In the genomic region with DNA sequence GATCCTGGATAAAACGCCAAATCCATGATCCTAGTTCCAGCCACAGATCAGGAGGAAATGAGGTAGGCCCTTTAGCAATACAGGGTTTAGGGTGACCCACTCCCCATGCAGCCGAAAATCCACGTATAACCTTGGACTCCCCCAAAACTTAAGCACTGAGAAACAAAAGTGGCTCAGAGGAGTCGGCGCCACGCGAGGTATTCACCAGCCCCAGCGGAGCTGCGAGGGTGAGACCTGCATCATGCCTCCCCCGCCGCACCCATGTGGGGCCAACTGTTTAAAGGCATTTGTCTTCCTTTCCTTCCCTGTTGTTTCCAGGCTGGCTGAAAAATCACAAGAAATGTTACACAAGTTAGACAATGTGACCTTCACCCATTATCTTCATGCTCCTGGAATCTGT, we compare ENCODE assay signal across 20 cellular contexts.
DNase-seq lines count a peak whose midpoint lies in the region; ATAC-seq and TF ChIP-seq lines count a peak whose summit lies in the region.
"Had no signal": no experiment of that assay in that cellular context is flagged by ENCODE, and none has a peak within 500 bp of the region (broad histone marks: within the 10 kb centered on the region; RNA-seq: fewer than 3 reads in every experiment).

No MANE protein-coding gene starts in this region.

- no peak for TF ChIP-seq EP300 in SK-N-SH (IDR thresholded peaks at IDR 0.05; ENCODE audit: borderline replicate concordance in 1 of 2, low read depth in 1 of 2, low read length in 1 of 2)

- H4K20me1 ChIP-seq in SK-N-SH (ENCODE audit: insufficient read depth) = no peaks in the 10 kb centered on the region

- POLR2A ChIA-PET in SK-N-SH (lab: Yijun Ruan, JAX) = no interaction called here
- POLR2A ChIA-PET in activated B cell treated with CpG ODN at 0.5 μM for 24 hours (lab: Charles Lee) = interaction anchor here (0.6 kb wide), 1 partner anchor 30 kb away, joined by 4 read pairs; no protein-coding TSS in a partner anchor

- no peak overlapping the region for H2AFZ ChIP-seq in SK-N-SH (ENCODE audit: low read depth)
- H2AFZ ChIP-seq: PC-9 had no signal

- H3K79me2 ChIP-seq in SK-N-SH (ENCODE audit: insufficient read depth) = no peaks in the 10 kb centered on the region

- TF ChIP-seq RAD21 in SK-N-SH (IDR thresholded peaks at IDR 0.05; ENCODE audit: low read length) = no peak

- no peaks in the 10 kb centered on the region for H3K9me2 ChIP-seq in SK-N-SH

- CTCF ChIA-PET in SK-N-SH (lab: Yijun Ruan, JAX) = interaction anchor here (1.0 kb wide), 1 partner anchor 137 kb away, joined by 3 read pairs; no protein-coding TSS in a partner anchor
- CTCF ChIA-PET in activated B cell treated with CpG ODN at 0.5 μM for 24 hours (lab: Charles Lee) = no interaction called here

- DNase-seq in SK-N-SH (peak; percentile 14), activated B cell treated with CpG ODN at 0.5 μM for 24 hours (no peak), left lobe of liver (ENCODE audit: low spot score) (peak; percentile 22), vagina (ENCODE audit: extremely low spot score in 2 of 2) (peak; percentile 54 to 70), AG08396 (ENCODE audit: low spot score) (no peak), NCI-H345 treated with DMSO at 0.1 percent for 48 hours (lab: John Stamatoyannopoulos, UW; ENCODE audit: unreplicated experiment) (no peak)
- DNase-seq: CD8-positive, alpha-beta T cell; DMS53; EL; GOT3; KBM-7; NCI-H1105 treated with DMSO at 0.1 percent for 48 hours; NCI-H1694; NCI-H2081 treated with DMSO at 0.1 percent for 48 hours; NCI-H524 treated with DMSO at 0.1 percent for 48 hours; PC-9 had no signal

- no peak overlapping the region for H3K4me3 Mint-ChIP-seq in activated B cell treated with CpG ODN at 0.5 μM for 24 hours
- H3K4me3 Mint-ChIP-seq: CD8-positive, alpha-beta T cell had no signal

- peak overlapping the region; percentile 50 for H3K27ac Mint-ChIP-seq in activated B cell treated with CpG ODN at 0.5 μM for 24 hours
- H3K27ac Mint-ChIP-seq: CD8-positive, alpha-beta T cell had no signal

- H3K27ac ChIP-seq in SK-N-SH (ENCODE audit: low read depth in 2 of 2, low read length in 1 of 2) (no peak overlapping the region), vagina (no peak overlapping the region)
- H3K27ac ChIP-seq: 22Rv1, PC-9 had no signal

- intact Hi-C loops in activated B cell treated with CpG ODN at 0.5 μM for 24 hours (cut with micrococcal nuclease) (no loop called here), vagina (cut with DNase I) (no loop called here)

- H3K9me3 Mint-ChIP-seq in activated B cell treated with CpG ODN at 0.5 μM for 24 hours = no peaks in the 10 kb centered on the region
- H3K9me3 Mint-ChIP-seq: CD8-positive, alpha-beta T cell had no signal

- H3F3A ChIP-seq in SK-N-SH (replicated peaks; ENCODE audit: insufficient read depth) = no peaks in the 10 kb centered on the region

- 90% methylated on average over 11 of the region's 11 CpGs for WGBS in SK-N-SH (ENCODE audit: low lambda C conversion rate)

- no peak for TF ChIP-seq POLR2A in vagina (IDR thresholded peaks at IDR 0.05)

- TF ChIP-seq CTCF in SK-N-SH (IDR thresholded peaks at IDR 0.05) (no peak), activated B cell treated with CpG ODN at 0.5 μM for 24 hours (IDR thresholded peaks at IDR 0.05) (no peak), vagina (IDR thresholded peaks at IDR 0.05) (no peak)

- ATAC-seq in SK-N-SH treated with all-trans-retinoic acid at 6 μM for 48 hours = no peak
- no peak for ATAC-seq in activated B cell treated with CpG ODN at 0.5 μM for 24 hours (ENCODE audit: low read depth)
- no peak for ATAC-seq in left lobe of liver
- ATAC-seq in GM19395 (IDR thresholded peaks at IDR 0.05; ENCODE audit: unreplicated experiment) = no peak
- ATAC-seq: CD8-positive, alpha-beta T cell; HepG2 had no signal

- no peaks in the 10 kb centered on the region for H3K36me3 ChIP-seq in SK-N-SH (replicated peaks in 1 of 2; ENCODE audit: control insufficient read depth in 1 of 2, insufficient read depth in 2 of 2, low read length in 1 of 2)
- no peaks in the 10 kb centered on the region for H3K36me3 ChIP-seq in vagina

- no peaks in the 10 kb centered on the region for H3K27me3 Mint-ChIP-seq in activated B cell treated with CpG ODN at 0.5 μM for 24 hours

- peaks cover 0 to 5% of the 10 kb centered on the region in 2 experiments; a peak in 1 of 4 replicates for H3K4me1 ChIP-seq in SK-N-SH (ENCODE audit: control insufficient read depth in 1 of 2, insufficient read depth in 2 of 2, low read depth in 1 of 2, low read length in 1 of 2)
- no peaks in the 10 kb centered on the region for H3K4me1 ChIP-seq in vagina

- H3K9ac ChIP-seq in SK-N-SH = no peak overlapping the region

- no peaks in the 10 kb centered on the region for H3K36me3 Mint-ChIP-seq in activated B cell treated with CpG ODN at 0.5 μM for 24 hours (ENCODE audit: low read depth)
- H3K36me3 Mint-ChIP-seq: CD8-positive, alpha-beta T cell had no signal

- H3K4me3 ChIP-seq in SK-N-SH (ENCODE audit: low read depth in 2 of 2, low read length in 1 of 2) (no peak overlapping the region), vagina (no peak overlapping the region)
- H3K4me3 ChIP-seq: PC-9 had no signal

- H3K27me3 ChIP-seq in SK-N-SH (ENCODE audit: insufficient read depth) = no peaks in the 10 kb centered on the region
- H3K27me3 ChIP-seq in vagina = no peaks in the 10 kb centered on the region

- no peak overlapping the region for H3K4me2 ChIP-seq in SK-N-SH
- H3K4me2 ChIP-seq: PC-9 had no signal

- H3K9me3 ChIP-seq in SK-N-SH = no peaks in the 10 kb centered on the region
- H3K9me3 ChIP-seq in vagina = no peaks in the 10 kb centered on the region

- H3K4me1 Mint-ChIP-seq in activated B cell treated with CpG ODN at 0.5 μM for 24 hours = peaks cover 41% of the 10 kb centered on the region

TF ChIP-seq in SK-N-SH, 30 proteins besides CTCF, POLR2A, EP300 and RAD21:
- TF ChIP-seq TEAD4 (IDR thresholded peaks at IDR 0.05; ENCODE audit: borderline replicate concordance, insufficient read depth) (no peak), FOSL2 (IDR thresholded peaks at IDR 0.05; ENCODE audit: borderline replicate concordance, low read depth) (no peak), YY1 (IDR thresholded peaks at IDR 0.05; ENCODE audit: low read depth) (no peak), GABPA (IDR thresholded peaks at IDR 0.05; ENCODE audit: low read depth) (no peak), FOXJ3 (CRISPR knock-in tag; IDR thresholded peaks at IDR 0.05) (no peak), EZH2phosphoT487 (IDR thresholded peaks at IDR 0.05; ENCODE audit: borderline replicate concordance, low read depth) (no peak), RCOR1 (IDR thresholded peaks at IDR 0.05; ENCODE audit: low read length) (no peak)

TF ChIP-seq in SK-N-SH treated with all-trans-retinoic acid at 6 μM for 48 hours, 23 proteins besides CTCF, POLR2A, EP300 and RAD21:
- TF ChIP-seq ZNF8 (CRISPR knock-in tag; IDR thresholded peaks at IDR 0.05) (no peak), RARB (CRISPR knock-in tag; IDR thresholded peaks at IDR 0.05) (no peak), ZC3H10 (CRISPR knock-in tag; IDR thresholded peaks at IDR 0.05) (no peak), ZFP3 (CRISPR knock-in tag; IDR thresholded peaks at IDR 0.05) (no peak), TOX (CRISPR knock-in tag; IDR thresholded peaks at IDR 0.05; ENCODE audit: borderline replicate concordance) (no peak), ZFP30 (CRISPR knock-in tag; IDR thresholded peaks at IDR 0.05) (no peak), ZNF565 (CRISPR knock-in tag; conservative IDR thresholded peaks at IDR 0.05; ENCODE audit: low read depth) (no peak), ESRRG (CRISPR knock-in tag; IDR thresholded peaks at IDR 0.05) (no peak), ZNF70 (CRISPR knock-in tag; IDR thresholded peaks at IDR 0.05) (no peak), ARNTL (CRISPR knock-in tag; IDR thresholded peaks at IDR 0.05; ENCODE audit: borderline replicate concordance, low read depth) (no peak), OSR1 (CRISPR knock-in tag; IDR thresholded peaks at IDR 0.05) (no peak)
- TF ChIP-seq, protein P1, sequence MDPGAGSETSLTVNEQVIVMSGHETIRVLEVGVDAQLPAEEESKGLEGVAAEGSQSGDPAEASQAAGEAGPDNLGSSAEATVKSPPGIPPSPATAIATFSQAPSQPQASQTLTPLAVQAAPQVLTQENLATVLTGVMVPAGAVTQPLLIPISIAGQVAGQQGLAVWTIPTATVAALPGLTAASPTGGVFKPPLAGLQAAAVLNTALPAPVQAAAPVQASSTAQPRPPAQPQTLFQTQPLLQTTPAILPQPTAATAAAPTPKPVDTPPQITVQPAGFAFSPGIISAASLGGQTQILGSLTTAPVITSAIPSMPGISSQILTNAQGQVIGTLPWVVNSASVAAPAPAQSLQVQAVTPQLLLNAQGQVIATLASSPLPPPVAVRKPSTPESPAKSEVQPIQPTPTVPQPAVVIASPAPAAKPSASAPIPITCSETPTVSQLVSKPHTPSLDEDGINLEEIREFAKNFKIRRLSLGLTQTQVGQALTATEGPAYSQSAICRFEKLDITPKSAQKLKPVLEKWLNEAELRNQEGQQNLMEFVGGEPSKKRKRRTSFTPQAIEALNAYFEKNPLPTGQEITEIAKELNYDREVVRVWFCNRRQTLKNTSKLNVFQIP (CRISPR knock-in tag; IDR thresholded peaks at IDR 0.05; ENCODE audit: borderline replicate concordance, low read depth) = no peak
- TF ChIP-seq, protein P2, sequence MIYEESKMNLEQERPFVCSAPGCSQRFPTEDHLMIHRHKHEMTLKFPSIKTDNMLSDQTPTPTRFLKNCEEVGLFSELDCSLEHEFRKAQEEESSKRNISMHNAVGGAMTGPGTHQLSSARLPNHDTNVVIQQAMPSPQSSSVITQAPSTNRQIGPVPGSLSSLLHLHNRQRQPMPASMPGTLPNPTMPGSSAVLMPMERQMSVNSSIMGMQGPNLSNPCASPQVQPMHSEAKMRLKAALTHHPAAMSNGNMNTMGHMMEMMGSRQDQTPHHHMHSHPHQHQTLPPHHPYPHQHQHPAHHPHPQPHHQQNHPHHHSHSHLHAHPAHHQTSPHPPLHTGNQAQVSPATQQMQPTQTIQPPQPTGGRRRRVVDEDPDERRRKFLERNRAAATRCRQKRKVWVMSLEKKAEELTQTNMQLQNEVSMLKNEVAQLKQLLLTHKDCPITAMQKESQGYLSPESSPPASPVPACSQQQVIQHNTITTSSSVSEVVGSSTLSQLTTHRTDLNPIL (CRISPR knock-in tag; IDR thresholded peaks at IDR 0.05; ENCODE audit: low read depth) = no peak

Comparison
In these comparisons a context has a peak if more than half of its experiments do, and no peak if none do; other contexts are left out.
1. DNase-seq: peak in SK-N-SH (single experiment), left lobe of liver (single experiment) and vagina (2 of 2); none in activated B cell treated with CpG ODN at 0.5 μM for 24 hours (single experiment), AG08396 (single experiment) and NCI-H345 treated with DMSO at 0.1 percent for 48 hours (single experiment).